In genomic region chr14:91295851-91296796, GRCh38 we compare ENCODE assay signal across 24 cellular contexts. TPM values are rescaled to one million over a fixed set of nuclear protein-coding genes. Genes with fewer than 3 reads are reported as not detected.
DNase-seq lines count a peak whose midpoint lies in the region; ATAC-seq and TF ChIP-seq lines count a peak whose summit lies in the region.
"Had no signal": no experiment of that assay in that cellular context is flagged by ENCODE, and none has a peak within 500 bp of the region (broad histone marks: within the 10 kb centered on the region; RNA-seq: fewer than 3 reads in every experiment).

No MANE protein-coding gene starts in this region.

- no peak for DNase-seq in activated T-cell treated with anti-CD3 and anti-CD28 coated beads, Interleukin-2, amount 50 U/mL, for 72 hours
- DNase-seq in activated T-cell treated with anti-CD3 and anti-CD28 coated beads, Interleukin-2, amount 50 U/mL, for 48 hours: no peak
- no peak for DNase-seq in central memory CD8-positive, alpha-beta T cell (ENCODE audit: low spot score in 2 of 2)
- no peak for DNase-seq in progenitor cell of endocrine pancreas (ENCODE audit: low spot score, unreplicated experiment)
- DNase-seq in cortex of kidney (lab: John Stamatoyannopoulos, UW): no peak
- DNase-seq in NCI-H146 (lab: John Stamatoyannopoulos, UW): no peak
- DNase-seq: activated CD4-positive, alpha-beta T cell treated with anti-CD3 and anti-CD28 coated beads, Interleukin-2, amount 50 U/mL, for 48 hours; activated naive CD8-positive, alpha-beta T cell treated with anti-CD3 and anti-CD28 coated beads, Interleukin-2, amount 10 ng/mL, durations not matched to agents 7 days and 5 days; dermis blood vessel endothelial cell; gastrocnemius medialis; naive B cell; NCI-H1048; NCI-H187; NCI-H2171; NCI-H510A treated with DMSO at 0.1 percent for 48 hours; ovary; small intestine; T1000; upper lobe of left lung had no signal

- no peaks in the 10 kb centered on the region for H3K9me3 Mint-ChIP-seq in activated T-cell treated with anti-CD3 and anti-CD28 coated beads, Interleukin-2, amount 50 U/mL, for 72 hours
- no peaks in the 10 kb centered on the region for H3K9me3 Mint-ChIP-seq in central memory CD8-positive, alpha-beta T cell
- H3K9me3 Mint-ChIP-seq in progenitor cell of endocrine pancreas (ENCODE audit: low read depth): no peaks in the 10 kb centered on the region
- H3K9me3 Mint-ChIP-seq: activated naive CD8-positive, alpha-beta T cell treated with anti-CD3 and anti-CD28 coated beads, Interleukin-2, amount 10 ng/mL, durations not matched to agents 7 days and 5 days; mesothelial cell of epicardium; naive B cell; WTC11 had no signal

- no peak overlapping the region for H3K4me3 Mint-ChIP-seq in activated T-cell treated with anti-CD3 and anti-CD28 coated beads, Interleukin-2, amount 50 U/mL, for 72 hours
- H3K4me3 Mint-ChIP-seq in central memory CD8-positive, alpha-beta T cell: peak overlapping the region; percentile 6
- H3K4me3 Mint-ChIP-seq in progenitor cell of endocrine pancreas (ENCODE audit: low read depth): no peak overlapping the region
- H3K4me3 Mint-ChIP-seq: activated naive CD8-positive, alpha-beta T cell treated with anti-CD3 and anti-CD28 coated beads, Interleukin-2, amount 10 ng/mL, durations not matched to agents 7 days and 5 days; mesothelial cell of epicardium; WTC11 had no signal

- peak overlapping the region; percentile 58 for H3K27ac Mint-ChIP-seq in activated T-cell treated with anti-CD3 and anti-CD28 coated beads, Interleukin-2, amount 50 U/mL, for 72 hours
- peak overlapping the region; percentile 74 for H3K27ac Mint-ChIP-seq in central memory CD8-positive, alpha-beta T cell (ENCODE audit: low read depth)
- H3K27ac Mint-ChIP-seq in progenitor cell of endocrine pancreas: peak overlapping the region; percentile 52
- H3K27ac Mint-ChIP-seq: activated naive CD8-positive, alpha-beta T cell treated with anti-CD3 and anti-CD28 coated beads, Interleukin-2, amount 10 ng/mL, durations not matched to agents 7 days and 5 days; mesothelial cell of epicardium; WTC11 had no signal

- peak; percentile 1 for TF ChIP-seq POLR2A in GM18505 (IDR thresholded peaks at IDR 0.05; ENCODE audit: borderline replicate concordance, extremely low read depth, insufficient read depth, insufficient read length)

- no peak for TF ChIP-seq CTCF in progenitor cell of endocrine pancreas (IDR thresholded peaks at IDR 0.05; ENCODE audit: unreplicated experiment)

- no peak for ATAC-seq in activated T-cell treated with anti-CD3 and anti-CD28 coated beads, Interleukin-2, amount 50 U/mL, for 72 hours (replicated peaks in 1 of 2)
- ATAC-seq in GM18505 (IDR thresholded peaks at IDR 0.05; ENCODE audit: unreplicated experiment) (no peak), GM19328 (IDR thresholded peaks at IDR 0.05; ENCODE audit: unreplicated experiment) (no peak)
- ATAC-seq in central memory CD8-positive, alpha-beta T cell (replicated peaks; ENCODE audit: extremely low read depth, poor library complexity, severe bottlenecking): no peak
- ATAC-seq: gastrocnemius medialis, left lobe of liver, WTC11 had no signal

- peaks cover 26 to 46% of the 10 kb centered on the region in 2 donors for H3K36me3 Mint-ChIP-seq in activated T-cell treated with anti-CD3 and anti-CD28 coated beads, Interleukin-2, amount 50 U/mL, for 72 hours (ENCODE audit: insufficient read depth in 2 of 2)
- H3K36me3 Mint-ChIP-seq in central memory CD8-positive, alpha-beta T cell (ENCODE audit: insufficient read depth): peaks cover 84% of the 10 kb centered on the region
- peaks cover 33% of the 10 kb centered on the region for H3K36me3 Mint-ChIP-seq in progenitor cell of endocrine pancreas (ENCODE audit: insufficient read depth)

- no peaks in the 10 kb centered on the region for H3K27me3 Mint-ChIP-seq in activated T-cell treated with anti-CD3 and anti-CD28 coated beads, Interleukin-2, amount 50 U/mL, for 72 hours (ENCODE audit: low read depth)
- H3K27me3 Mint-ChIP-seq in central memory CD8-positive, alpha-beta T cell: no peaks in the 10 kb centered on the region
- no peaks in the 10 kb centered on the region for H3K27me3 Mint-ChIP-seq in progenitor cell of endocrine pancreas
- H3K27me3 Mint-ChIP-seq: activated naive CD8-positive, alpha-beta T cell treated with anti-CD3 and anti-CD28 coated beads, Interleukin-2, amount 10 ng/mL, durations not matched to agents 7 days and 5 days; naive B cell had no signal

- H3K4me1 Mint-ChIP-seq in activated T-cell treated with anti-CD3 and anti-CD28 coated beads, Interleukin-2, amount 50 U/mL, for 72 hours (ENCODE audit: low read depth): peaks cover 44% of the 10 kb centered on the region
- peaks cover 28% of the 10 kb centered on the region for H3K4me1 Mint-ChIP-seq in central memory CD8-positive, alpha-beta T cell
- no peaks in the 10 kb centered on the region for H3K4me1 Mint-ChIP-seq in progenitor cell of endocrine pancreas (ENCODE audit: low read depth)
- H3K4me1 Mint-ChIP-seq: mesothelial cell of epicardium, WTC11 had no signal

RNA-seq across cellular contexts. Expression of gene GPR68, which starts 51.6 kb away (rescaled TPM):
- 10 to 100 TPM; 18.9 to 19.2 TPM for total RNA-seq in activated T-cell treated with anti-CD3 and anti-CD28 coated beads, Interleukin-2, amount 50 U/mL, for 72 hours
- 0.31 and 0.87 TPM in 2 replicates for total RNA-seq in progenitor cell of endocrine pancreas

Comparison
In these comparisons a context has a peak if more than half of its experiments do, and no peak if none do; other contexts are left out.
1. RNA of gene GPR68, which starts 51.6 kb away (total RNA-seq): 18.9 to 19.2 TPM in activated T-cell treated with anti-CD3 and anti-CD28 coated beads, Interleukin-2, amount 50 U/mL, for 72 hours; 0.31 to 0.87 TPM in progenitor cell of endocrine pancreas; every median in the first group is over 10 times any median in the second.
2. Peak in every context shown above with its lines, with median percentiles within 50 percentile points of each other: H3K27ac Mint-ChIP-seq.